18 cellular contexts compared by ENCODE assay signal in the genomic region with DNA sequence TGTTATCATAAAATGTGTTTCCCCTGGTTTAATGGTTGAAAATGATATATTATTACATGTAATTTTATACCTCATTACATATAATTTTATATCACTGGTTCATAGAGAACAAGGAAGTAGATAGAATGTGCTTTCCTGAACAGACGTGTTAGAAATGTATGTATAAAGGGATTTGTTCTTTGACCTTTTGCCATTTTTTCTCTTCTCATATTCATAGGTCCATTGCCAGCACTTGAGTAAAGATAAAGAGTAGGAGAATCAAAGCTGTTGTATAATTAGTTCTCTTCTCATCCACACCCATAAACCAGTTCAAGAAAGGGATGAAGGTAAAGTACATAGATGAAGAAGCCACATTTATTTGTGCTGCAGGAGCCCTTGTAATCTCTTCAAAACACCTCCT.
"Had no signal": no experiment of that assay in that cellular context is flagged by ENCODE, and none has a peak within 500 bp of the region (broad histone marks: within the 10 kb centered on the region; RNA-seq: fewer than 3 reads in every experiment).

No MANE protein-coding gene starts in this region.

- H3K27me3 ChIP-seq: esophagus muscularis mucosa, gastroesophageal sphincter, heart left ventricle, suprapubic skin had no signal

- ATAC-seq: activated T-cell treated with anti-CD3 and anti-CD28 coated beads, Interleukin-2, amount 50 U/mL, for 72 hours; heart left ventricle; natural killer cell treated with Interleukin-12 subunit alpha and Interleukin-12 subunit beta and Interleukin-15 and Interleukin-18, amount 100 ng/mL, for 72 hours; T-helper 17 cell had no signal

- DNase-seq: activated CD4-positive, alpha-beta T cell treated with anti-CD3 and anti-CD28 coated beads for 1 hour; activated CD8-positive, alpha-beta memory T cell treated with anti-CD3 and anti-CD28 coated beads for 24 hours; activated CD8-positive, alpha-beta memory T cell treated with anti-CD3 and anti-CD28 coated beads, Interleukin-2, amount 50 U/mL, for 48 hours; activated effector memory CD4-positive, alpha-beta T cell treated with anti-CD3 and anti-CD28 coated beads, Interleukin-2, amount 50 U/mL, for 16 hours; activated naive CD4-positive, alpha-beta T cell treated with anti-CD3 and anti-CD28 coated beads, Interleukin-2, amount 50 U/mL, for 16 hours; activated T-cell treated with anti-CD3 and anti-CD28 coated beads, Interleukin-2, amount 50 U/mL, for 72 hours; cerebellar nuclear complex; effector CD4-positive, alpha-beta T cell; heart left ventricle; kidney; left ventricle myocardium inferior; retina; T-helper 17 cell; WERI-Rb-1 had no signal

- H3K36me3 ChIP-seq: esophagus muscularis mucosa, gastroesophageal sphincter, heart left ventricle, left ventricle myocardium inferior, WERI-Rb-1 had no signal

- H3K27ac ChIP-seq: esophagus muscularis mucosa, gastroesophageal sphincter, heart left ventricle, left ventricle myocardium inferior, suprapubic skin, WERI-Rb-1 had no signal

- H3K4me3 ChIP-seq: esophagus muscularis mucosa, gastroesophageal sphincter, heart left ventricle, left ventricle myocardium inferior, suprapubic skin had no signal

- FAIRE-seq: kidney had no signal

- H3K9me3 ChIP-seq: esophagus muscularis mucosa, gastroesophageal sphincter, left ventricle myocardium inferior, suprapubic skin had no signal
